1 cellular context compared by ENCODE assay signal in genomic region chr4:4323705-4324534, GRCh38.
TF ChIP-seq lines count a peak whose summit lies in the region.

No MANE protein-coding gene starts in this region.

TF ChIP-seq in H1, 55 proteins besides CTCF, POLR2A, EP300 and RAD21:
- TF ChIP-seq KDM1A (IDR thresholded peaks at IDR 0.05; ENCODE audit: borderline replicate concordance, low read length) (no peak), BACH1 (IDR thresholded peaks at IDR 0.05; ENCODE audit: low read length) (no peak), MAX (IDR thresholded peaks at IDR 0.05) (no peak), CTBP2 (IDR thresholded peaks at IDR 0.05; ENCODE audit: borderline replicate concordance, insufficient read depth, insufficient read length, low read length) (no peak), PHF8 (conservative IDR thresholded peaks at IDR 0.05; ENCODE audit: low read depth, low read length) (no peak), RXRA (IDR thresholded peaks at IDR 0.05; ENCODE audit: insufficient read depth, low read depth, low read length) (no peak), CHD2 (IDR thresholded peaks at IDR 0.05; ENCODE audit: low read length) (no peak)
